ENCODE assay signal across 16 cellular contexts in the genomic region with DNA sequence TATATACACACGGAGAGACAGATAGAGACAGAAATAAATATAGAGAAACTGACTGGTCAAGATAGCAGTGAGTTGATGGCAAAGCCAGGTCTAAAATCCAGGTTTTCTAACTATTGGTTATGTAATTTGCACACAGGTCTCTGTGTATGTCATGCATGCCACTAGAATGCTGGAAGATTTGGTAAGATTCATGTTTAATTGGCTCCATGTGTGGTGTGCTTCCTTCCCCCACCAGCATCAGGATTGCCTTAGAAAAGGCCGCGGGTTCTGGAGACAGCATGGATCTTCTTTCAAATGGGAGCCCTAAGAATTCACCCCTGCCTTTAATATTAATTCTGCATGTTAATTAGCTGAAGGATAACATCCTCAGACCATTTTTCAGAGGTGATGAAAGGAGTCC. TPM values are rescaled to one million over a fixed set of nuclear protein-coding genes. Genes with fewer than 3 reads are reported as not detected.
DNase-seq lines count a peak whose midpoint lies in the region; TF ChIP-seq lines count a peak whose summit lies in the region.
"Had no signal": no experiment of that assay in that cellular context is flagged by ENCODE, and none has a peak within 500 bp of the region (broad histone marks: within the 10 kb centered on the region; RNA-seq: fewer than 3 reads in every experiment).

No MANE protein-coding gene starts in this region.

- H3K9ac ChIP-seq in GM23248 (no peak overlapping the region), adipocyte (ENCODE audit: low read length) (no peak overlapping the region)
- H3K9ac ChIP-seq: BLaER1 treated with 17β-estradiol and CSF1 and Interleukin-3, amounts not matched to agents 10 nM and 100 nM had no signal

- H4K20me1 ChIP-seq in GM23248 (ENCODE audit: insufficient read depth): no peaks in the 10 kb centered on the region
- H4K20me1 ChIP-seq: BLaER1 treated with 17β-estradiol and CSF1 and Interleukin-3, amounts not matched to agents 10 nM and 100 nM had no signal

- no peaks in the 10 kb centered on the region for H3K36me3 ChIP-seq in GM23248 (ENCODE audit: low read depth)
- H3K36me3 ChIP-seq in adipocyte (ENCODE audit: control insufficient read depth, insufficient read depth, low read length, severe bottlenecking): no peaks in the 10 kb centered on the region
- H3K36me3 ChIP-seq: BLaER1 treated with 17β-estradiol and CSF1 and Interleukin-3, amounts not matched to agents 10 nM and 100 nM had no signal

- H3K4me3 ChIP-seq in AG10803 (ENCODE audit: low read length) (no peak overlapping the region), GM23248 (no peak overlapping the region), adipocyte (ENCODE audit: low read length) (no peak overlapping the region)
- H3K4me3 ChIP-seq: BLaER1 treated with 17β-estradiol and CSF1 and Interleukin-3, amounts not matched to agents 10 nM and 100 nM had no signal

- H3K4me2 ChIP-seq in GM23248 (ENCODE audit: unreplicated experiment): no peak overlapping the region

- no peak overlapping the region for H3K27ac ChIP-seq in GM23248

- H3K9me2 ChIP-seq in GM23248 (ENCODE audit: insufficient read depth): no peaks in the 10 kb centered on the region

- no peaks in the 10 kb centered on the region for H3K79me2 ChIP-seq in GM23248 (ENCODE audit: insufficient read depth)

- H3K9me3 ChIP-seq in GM23248 (ENCODE audit: low read depth) (no peaks in the 10 kb centered on the region), adipocyte (ENCODE audit: control insufficient read depth, low read length) (no peaks in the 10 kb centered on the region)

- 22 to 24% methylated on average over 3 of the region's 3 CpGs for WGBS in GM23248 (ENCODE audit: low coverage in 1 of 2, low lambda C conversion rate in 2 of 2, missing lambda C conversion rate in 2 of 2), 2 experiments

- in situ Hi-C loops in GM23248 (cut with MboI): loop anchor here (10.0 kb wide), 1 partner anchor 174 kb away; no protein-coding TSS in a partner anchor

- no peak for TF ChIP-seq CTCF in AG10803 (conservative IDR thresholded peaks at IDR 0.05; ENCODE audit: low read length)

- H3K4me1 ChIP-seq in GM23248 (ENCODE audit: insufficient read depth) (no peaks in the 10 kb centered on the region), adipocyte (ENCODE audit: control insufficient read depth, insufficient read depth, low read length) (peaks cover 8% of the 10 kb centered on the region)

- H2AFZ ChIP-seq in GM23248: no peak overlapping the region

- DNase-seq in AG10803 (ENCODE audit: low read depth): peak; percentile 75
- peak; percentile 55 for DNase-seq in GM23248
- peak; percentile 49 for DNase-seq in adipocyte (ENCODE audit: low read depth)
- DNase-seq in fibroblast of gingiva (ENCODE audit: low read depth): peak; percentile 50
- DNase-seq in stimulated activated CD4-positive, alpha-beta T cell treated with anti-CD3 and anti-CD28 coated beads, Interleukin-2, amount 100 ng/mL, for 24 hours: no peak
- no peak for DNase-seq in cerebellum (ENCODE audit: low spot score)
- DNase-seq in RKO (ENCODE audit: low spot score): no peak
- no peak for DNase-seq in hypothalamus (lab: John Stamatoyannopoulos, UW)
- DNase-seq: ACHN; CD4-positive, CD25-positive, alpha-beta regulatory T cell; DMS53; GF-D8; HCEC 1CT; HFFc6 had no signal

- no peaks in the 10 kb centered on the region for H3F3A ChIP-seq in GM23248 (ENCODE audit: insufficient read depth)

- H3K27me3 ChIP-seq in GM23248 (replicated peaks; ENCODE audit: insufficient read depth) (peaks cover 12% of the 10 kb centered on the region; the same call in 1 of the 2 replicates), adipocyte (replicated peaks; ENCODE audit: control insufficient read depth, insufficient read depth, low read length) (no peaks in the 10 kb centered on the region)
- H3K27me3 ChIP-seq: BLaER1 treated with 17β-estradiol and CSF1 and Interleukin-3, amounts not matched to agents 10 nM and 100 nM had no signal

RNA-seq across cellular contexts. Expression of gene HAND2, which starts 31.3 kb away (rescaled TPM):
- 11.2 and 13.4 TPM in 2 replicates for total RNA-seq in GM23248 (2014; rRNA removed; shearing (Covaris generic))
- 17.8 and 19.3 TPM in 2 replicates for polyA plus RNA-seq in GM23248 (2016; fragmentation: Nextera tagmentation; extraction: Ambion mirVana)
- not detected for total RNA-seq in cerebellum
- total RNA-seq: CD4-positive, CD25-positive, alpha-beta regulatory T cell; HepG2 had no signal
- polyA plus RNA-seq: CD4-positive, CD25-positive, alpha-beta regulatory T cell; HepG2 had no signal

Comparison
In these comparisons a context has a peak if more than half of its experiments do, and no peak if none do; other contexts are left out.
1. DNase-seq: peak in AG10803 (single experiment), GM23248 (single experiment), adipocyte (single experiment) and fibroblast of gingiva (single experiment); none in stimulated activated CD4-positive, alpha-beta T cell treated with anti-CD3 and anti-CD28 coated beads, Interleukin-2, amount 100 ng/mL, for 24 hours (0 of 2), cerebellum (single experiment), RKO (single experiment) and hypothalamus (0 of 51).
2. RNA of gene HAND2, which starts 31.3 kb away (total RNA-seq): 11.2 to 13.4 TPM in GM23248; not detected in cerebellum (single experiment); every median in the first group is over 10 times any median in the second.